9 cellular contexts compared by ENCODE assay signal in the genomic region with DNA sequence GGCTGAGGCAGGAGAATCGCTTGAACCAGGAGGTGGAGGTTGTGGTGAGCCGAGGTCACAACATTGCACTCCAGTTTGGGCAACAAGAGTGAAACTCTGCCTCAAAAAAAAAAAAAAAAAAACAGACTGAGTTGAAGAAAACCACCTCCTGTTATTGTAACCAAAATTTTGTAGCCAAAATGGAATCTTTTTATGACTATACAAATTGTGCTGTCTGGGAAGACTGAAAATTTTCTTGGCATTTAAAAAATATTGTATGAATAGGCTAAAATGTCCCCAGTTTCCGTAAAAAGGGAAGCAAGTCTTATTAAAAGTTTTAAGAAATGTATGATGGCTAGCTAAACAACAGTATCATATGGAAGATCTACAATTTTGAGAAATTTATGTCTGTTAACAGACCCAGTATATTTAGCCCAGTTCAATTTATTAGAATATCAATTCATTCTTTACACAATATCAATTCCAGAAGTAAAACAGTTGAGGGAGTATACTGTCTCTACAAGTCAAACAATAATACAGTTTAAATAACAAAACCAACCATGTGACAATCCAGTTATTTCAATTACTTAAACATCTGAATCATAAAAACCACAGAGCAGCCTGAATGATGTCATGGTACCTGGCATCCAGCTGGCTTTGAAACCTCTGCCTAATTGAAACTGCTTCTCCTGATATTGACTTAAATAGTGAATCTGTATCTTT.
DNase-seq lines count a peak whose midpoint lies in the region; ATAC-seq, FAIRE-seq and TF ChIP-seq lines count a peak whose summit lies in the region.
"Had no signal": no experiment of that assay in that cellular context is flagged by ENCODE, and none has a peak within 500 bp of the region (broad histone marks: within the 10 kb centered on the region; RNA-seq: fewer than 3 reads in every experiment).

No MANE protein-coding gene starts in this region.

- TF ChIP-seq CTCF in choroid plexus epithelial cell (conservative IDR thresholded peaks at IDR 0.05; ENCODE audit: low read depth, low read length): no peak

- H3K27me3 ChIP-seq in MG63: no peaks in the 10 kb centered on the region

- DNase-seq in EH (ENCODE audit: low read depth) (peak; percentile 85), MG63 (peak; percentile 78), choroid plexus epithelial cell (ENCODE audit: low read depth) (peak; percentile 96), inferior parietal cortex (ENCODE audit: extremely low spot score) (no peak), UCSD-AML1 (lab: John Stamatoyannopoulos, UW; ENCODE audit: unreplicated experiment) (no peak), NCI-H187 treated with DMSO at 0.1 percent for 48 hours (lab: John Stamatoyannopoulos, UW) (no peak), GM12892 (ENCODE audit: insufficient read length) (no peak)

- H3K36me3 ChIP-seq in MG63: no peaks in the 10 kb centered on the region

- peak; percentile 73 for ATAC-seq in GM21723 (IDR thresholded peaks at IDR 0.05; ENCODE audit: unreplicated experiment)
- ATAC-seq: K562 had no signal

- FAIRE-seq in GM12892 (lab: Jason Lieb, UNC): no peak
- FAIRE-seq: K562 had no signal

- H3K4me3 ChIP-seq in MG63 (no peak overlapping the region), choroid plexus epithelial cell (ENCODE audit: low read depth, low read length) (no peak overlapping the region)
- H3K4me3 ChIP-seq: K562 had no signal

- TF ChIP-seq POLR2A in GM12892 (IDR thresholded peaks at IDR 0.05; ENCODE audit: low read depth, low read length): no peak

- no peaks in the 10 kb centered on the region for H3K9me3 ChIP-seq in MG63

Comparison
In these comparisons a context has a peak if more than half of its experiments do, and no peak if none do; other contexts are left out.
1. DNase-seq: peak in EH (single experiment), MG63 (single experiment) and choroid plexus epithelial cell (single experiment); none in inferior parietal cortex (single experiment), UCSD-AML1 (single experiment), NCI-H187 treated with DMSO at 0.1 percent for 48 hours (single experiment) and GM12892 (single experiment).